Comparison of ENCODE assay signal across 8 cellular contexts in genomic region chr17:77882481-77883212, GRCh38.
DNase-seq lines count a peak whose midpoint lies in the region; ATAC-seq and TF ChIP-seq lines count a peak whose summit lies in the region.

No MANE protein-coding gene starts in this region.

- no peak for TF ChIP-seq CTCF in AG10803 (conservative IDR thresholded peaks at IDR 0.05; ENCODE audit: low read length)
- no peak for TF ChIP-seq CTCF in stomach (IDR thresholded peaks at IDR 0.05)

- TF ChIP-seq EP300 in stomach (IDR thresholded peaks at IDR 0.05): no peak

- no peaks in the 10 kb centered on the region for H3K9me3 Mint-ChIP-seq in natural killer cell treated with Interleukin-12 subunit alpha and Interleukin-12 subunit beta and Interleukin-15 and Interleukin-18, amount 100 ng/mL, for 72 hours

- TF ChIP-seq POLR2A in stomach (IDR thresholded peaks at IDR 0.05): no peak

- intact Hi-C loops in stomach (cut with DNase I; ENCODE audit: low total_unique reads): no loop called here

- peak overlapping the region; percentile 81 to 92 for H3K27ac Mint-ChIP-seq in natural killer cell treated with Interleukin-12 subunit alpha and Interleukin-12 subunit beta and Interleukin-15 and Interleukin-18, amount 100 ng/mL, for 72 hours

- peak overlapping the region; percentile 85 for H3K4me3 Mint-ChIP-seq in natural killer cell treated with Interleukin-12 subunit alpha and Interleukin-12 subunit beta and Interleukin-15 and Interleukin-18, amount 100 ng/mL, for 72 hours

- H3K4me3 ChIP-seq in AG10803 (ENCODE audit: low read length) (no peak overlapping the region), stomach (no peak overlapping the region)

- no peaks in the 10 kb centered on the region for H3K9me3 ChIP-seq in stomach

- H3K36me3 Mint-ChIP-seq in natural killer cell treated with Interleukin-12 subunit alpha and Interleukin-12 subunit beta and Interleukin-15 and Interleukin-18, amount 100 ng/mL, for 72 hours: no peaks in the 10 kb centered on the region

- peaks cover 18 to 47% (median 39%) of the 10 kb centered on the region in 4 donors for H3K4me1 ChIP-seq in stomach

- DNase-seq in AG10803 (ENCODE audit: low read depth) (peak; percentile 38), stomach (peak; percentile 44), NCI-H524 (lab: John Stamatoyannopoulos, UW) (no peak)
- peak; percentile 84 for DNase-seq in activated CD4-positive, alpha-beta T cell treated with anti-CD3 and anti-CD28 coated beads, Interleukin-2, amount 50 U/mL, for 1 hour
- DNase-seq in natural killer cell treated with Interleukin-12 subunit alpha and Interleukin-12 subunit beta and Interleukin-15 and Interleukin-18, amount 100 ng/mL, for 72 hours (ENCODE audit: low spot score): peak; percentile 86

- H3K27me3 ChIP-seq in stomach: peaks cover 0 to 4% (median 0%) of the 10 kb centered on the region in 3 donors

- H3K36me3 ChIP-seq in stomach: no peaks in the 10 kb centered on the region

- H3K27ac ChIP-seq in cingulate gyrus (ENCODE audit: low read depth, low read length) (peak overlapping the region; percentile 73), stomach (peak overlapping the region in 4 of 5 donors; percentile 35 to 83 (median 70))

- H3K27me3 Mint-ChIP-seq in natural killer cell treated with Interleukin-12 subunit alpha and Interleukin-12 subunit beta and Interleukin-15 and Interleukin-18, amount 100 ng/mL, for 72 hours: peaks cover 0 to 2% of the 10 kb centered on the region in 2 donors

- ATAC-seq in HG03354 (IDR thresholded peaks at IDR 0.05; ENCODE audit: poor library complexity, severe bottlenecking, unreplicated experiment): peak; percentile 53
- ATAC-seq in natural killer cell treated with Interleukin-12 subunit alpha and Interleukin-12 subunit beta and Interleukin-15 and Interleukin-18, amount 100 ng/mL, for 72 hours: peak; percentile 85 to 87
- ATAC-seq in HG03457 (IDR thresholded peaks at IDR 0.05; ENCODE audit: unreplicated experiment): no peak

- WGBS in stomach, 5 donors: 38 to 55% (median 43%) methylated on average over 12 of the region's 12 CpGs

- H3K4me1 Mint-ChIP-seq in natural killer cell treated with Interleukin-12 subunit alpha and Interleukin-12 subunit beta and Interleukin-15 and Interleukin-18, amount 100 ng/mL, for 72 hours (ENCODE audit: low read depth in 2 of 2): peaks cover 57 to 75% of the 10 kb centered on the region in 2 donors

Comparison
In these comparisons a context has a peak if more than half of its experiments do, and no peak if none do; other contexts are left out.
1. DNase-seq: peak in AG10803 (single experiment), activated CD4-positive, alpha-beta T cell treated with anti-CD3 and anti-CD28 coated beads, Interleukin-2, amount 50 U/mL, for 1 hour (single experiment), natural killer cell treated with Interleukin-12 subunit alpha and Interleukin-12 subunit beta and Interleukin-15 and Interleukin-18, amount 100 ng/mL, for 72 hours (single experiment) and stomach (single experiment); none in NCI-H524 (0 of 2).